9 cellular contexts compared by ENCODE assay signal in the genomic region with DNA sequence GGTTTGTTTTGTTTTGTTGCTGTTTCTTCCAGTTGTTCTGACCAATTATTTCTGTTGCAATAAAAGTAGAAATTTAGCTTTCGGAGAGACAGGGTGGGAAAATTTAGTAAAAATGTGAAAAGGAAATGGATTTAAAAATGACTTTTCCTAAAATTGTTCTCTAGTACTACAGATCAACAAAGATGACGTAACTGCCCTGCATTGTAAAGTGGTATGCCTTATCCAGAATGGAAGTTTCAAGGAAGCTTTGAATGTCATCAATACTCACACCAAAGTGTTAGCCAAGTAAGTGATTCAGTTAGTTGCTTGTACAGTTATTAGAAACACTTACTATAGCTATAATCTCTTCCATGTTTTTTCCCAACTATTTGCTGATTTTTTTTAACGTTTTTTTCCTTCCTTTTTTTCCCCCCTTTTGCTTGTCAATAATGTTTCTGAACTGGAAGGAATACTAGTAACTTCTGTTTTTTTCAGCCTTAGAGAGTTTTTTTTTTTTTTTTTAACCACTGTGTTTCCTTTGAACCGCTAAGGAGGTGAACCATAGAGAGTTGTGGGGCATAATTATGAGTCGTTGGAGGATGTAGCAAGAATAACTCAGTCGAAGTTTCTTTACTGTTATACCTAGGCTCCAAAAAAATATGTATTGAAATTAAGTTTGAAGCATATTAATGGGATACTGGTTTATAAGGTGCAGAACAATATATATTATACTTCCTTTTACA. TPM values are rescaled to one million over a fixed set of nuclear protein-coding genes. Genes with fewer than 3 reads are reported as not detected.
DNase-seq lines count a peak whose midpoint lies in the region; ATAC-seq and TF ChIP-seq lines count a peak whose summit lies in the region.
"Had no signal": no experiment of that assay in that cellular context is flagged by ENCODE, and none has a peak within 500 bp of the region (broad histone marks: within the 10 kb centered on the region; RNA-seq: fewer than 3 reads in every experiment).

No MANE protein-coding gene starts in this region.

- H2AFZ ChIP-seq in neural progenitor cell (replicated peaks): no peak overlapping the region

- H3F3A ChIP-seq in neural progenitor cell (ENCODE audit: low read depth): peaks cover 7% of the 10 kb centered on the region

- DNase-seq in SIG-M5 treated with dmso at 0.1 percent for 504 hours (lab: John Stamatoyannopoulos, UW; ENCODE audit: unreplicated experiment) (peak; percentile 39), SIG-M5 (lab: John Stamatoyannopoulos, UW) (no peak), NB4 (ENCODE audit: low read depth) (peak; percentile 54), neural progenitor cell (ENCODE audit: low spot score) (no peak), SHP77 treated with DMSO at 0.1 percent for 48 hours (lab: John Stamatoyannopoulos, UW) (no peak)
- no peak for DNase-seq in central memory CD8-positive, alpha-beta T cell (ENCODE audit: low spot score in 2 of 2)
- DNase-seq: NCI-H748 treated with DMSO at 0.1 percent for 48 hours had no signal

- H3K27ac ChIP-seq in neural progenitor cell: no peak overlapping the region

- TF ChIP-seq CTCF in NB4 (IDR thresholded peaks at IDR 0.05; ENCODE audit: low read depth, low read length) (no peak), neural progenitor cell (IDR thresholded peaks at IDR 0.05) (no peak)

- peaks cover 26% of the 10 kb centered on the region for H3K36me3 ChIP-seq in neural progenitor cell

- H3K36me3 Mint-ChIP-seq in central memory CD8-positive, alpha-beta T cell (ENCODE audit: insufficient read depth): peaks cover 50% of the 10 kb centered on the region
- peaks cover 20% of the 10 kb centered on the region for H3K36me3 Mint-ChIP-seq in neural progenitor cell

- peak overlapping the region; percentile 99 for H3K4me3 ChIP-seq in NB4 (ENCODE audit: low read depth, low read length)
- H3K4me3 ChIP-seq in neural progenitor cell: peak overlapping the region; percentile 92

- H3K4me1 ChIP-seq in neural progenitor cell: peaks cover 10% of the 10 kb centered on the region

- no peak for TF ChIP-seq POLR2A in NB4 (IDR thresholded peaks at IDR 0.05; ENCODE audit: extremely low read depth, insufficient read length)

- H3K27me3 ChIP-seq in neural progenitor cell: no peaks in the 10 kb centered on the region

- no peak overlapping the region for H3K9ac ChIP-seq in neural progenitor cell

- peaks cover 52% of the 10 kb centered on the region for H3K4me1 Mint-ChIP-seq in central memory CD8-positive, alpha-beta T cell
- H3K4me1 Mint-ChIP-seq in neural progenitor cell: peaks cover 40% of the 10 kb centered on the region

- peak overlapping the region; percentile 64 for H3K4me3 Mint-ChIP-seq in central memory CD8-positive, alpha-beta T cell
- H3K4me3 Mint-ChIP-seq in neural progenitor cell: peak overlapping the region; percentile 45

- H3K4me2 ChIP-seq in neural progenitor cell: peak overlapping the region; percentile 96

- no peak for ATAC-seq in central memory CD8-positive, alpha-beta T cell (replicated peaks; ENCODE audit: extremely low read depth, poor library complexity, severe bottlenecking)
- ATAC-seq in GM19397 (IDR thresholded peaks at IDR 0.05; ENCODE audit: unreplicated experiment): no peak
- ATAC-seq in GM18498 (IDR thresholded peaks at IDR 0.05; ENCODE audit: unreplicated experiment): no peak

- no peaks in the 10 kb centered on the region for H3K9me3 ChIP-seq in neural progenitor cell (ENCODE audit: low read depth)

- peaks cover 30% of the 10 kb centered on the region for H4K20me1 ChIP-seq in neural progenitor cell (ENCODE audit: low read depth)

- no peak overlapping the region for H3K27ac Mint-ChIP-seq in central memory CD8-positive, alpha-beta T cell (ENCODE audit: low read depth)
- H3K27ac Mint-ChIP-seq in neural progenitor cell: no peak overlapping the region

- no peaks in the 10 kb centered on the region for H3K27me3 Mint-ChIP-seq in central memory CD8-positive, alpha-beta T cell
- H3K27me3 Mint-ChIP-seq in neural progenitor cell (ENCODE audit: insufficient read depth, low read depth): peaks cover 6% of the 10 kb centered on the region

- H3K79me2 ChIP-seq in neural progenitor cell (ENCODE audit: low read depth): peaks cover 70% of the 10 kb centered on the region

- H3K9me3 Mint-ChIP-seq in central memory CD8-positive, alpha-beta T cell: no peaks in the 10 kb centered on the region
- H3K9me3 Mint-ChIP-seq in neural progenitor cell: no peaks in the 10 kb centered on the region

RNA-seq across cellular contexts. Expression of gene SRP72, which starts 2.2 kb away (rescaled TPM):
- total RNA-seq in neural progenitor cell (ENCODE audit: low replicate concordance): 90.8 and 114 TPM in 2 replicates

RNA-seq across cellular contexts. Expression of gene PAICS, which starts 33.6 kb away (rescaled TPM):
- total RNA-seq in neural progenitor cell (ENCODE audit: low replicate concordance): 322 and 395 TPM in 2 replicates

RNA-seq across cellular contexts. Expression of gene PPAT, which starts 34.2 kb away (rescaled TPM):
- total RNA-seq in neural progenitor cell (ENCODE audit: low replicate concordance): 67.6 and 108 TPM in 2 replicates

RNA-seq across cellular contexts. Expression of gene ARL9, which starts 35.9 kb away (rescaled TPM):
- 0.45 and 0.68 TPM in 2 replicates for total RNA-seq in neural progenitor cell (ENCODE audit: low replicate concordance)

Comparison
In these comparisons a context has a peak if more than half of its experiments do, and no peak if none do; other contexts are left out.
1. DNase-seq: peak in SIG-M5 treated with dmso at 0.1 percent for 504 hours (single experiment) and NB4 (single experiment); none in SIG-M5 (single experiment), central memory CD8-positive, alpha-beta T cell (0 of 2), neural progenitor cell (single experiment) and SHP77 treated with DMSO at 0.1 percent for 48 hours (single experiment).